ENCODE assay signal across 16 cellular contexts in genomic region chr21:31410763-31411278, GRCh38.
DNase-seq lines count a peak whose midpoint lies in the region; ATAC-seq and TF ChIP-seq lines count a peak whose summit lies in the region.
"Had no signal": no experiment of that assay in that cellular context is flagged by ENCODE, and none has a peak within 500 bp of the region (broad histone marks: within the 10 kb centered on the region; RNA-seq: fewer than 3 reads in every experiment).

No MANE protein-coding gene starts in this region.

- no peak; the same call in 1 of the 2 replicates for TF ChIP-seq CTCF in Loucy (conservative IDR thresholded peaks at IDR 0.05; ENCODE audit: low read length)
- TF ChIP-seq CTCF in Calu3 (IDR thresholded peaks at IDR 0.05; ENCODE audit: unreplicated experiment), result no peak
- no peak for TF ChIP-seq CTCF in breast epithelium (IDR thresholded peaks at IDR 0.05)

- peak; percentile 13 to 21 for DNase-seq in activated T-cell treated with anti-CD3 and anti-CD28 coated beads, Interleukin-2, amount 50 U/mL, for 72 hours
- DNase-seq in activated T-cell treated with anti-CD3 and anti-CD28 coated beads, Interleukin-2, amount 50 U/mL, for 1 hour, result no peak
- peak; percentile 49 for DNase-seq in activated CD8-positive, alpha-beta memory T cell treated with anti-CD3 and anti-CD28 coated beads, Interleukin-2, amount 50 U/mL, for 48 hours
- DNase-seq in renal cortical epithelial cell (ENCODE audit: low read depth) (peak; percentile 1), Calu3 (no peak), NCI-H2171 (lab: John Stamatoyannopoulos, UW) (no peak), breast epithelium (ENCODE audit: low spot score in 2 of 2) (no peak)
- DNase-seq: head of caudate nucleus; mesendoderm; NCI-H1105 treated with DMSO at 0.1 percent for 48 hours; SHP77 treated with DMSO at 0.1 percent for 48 hours; stimulated activated CD4-positive, alpha-beta T cell treated with anti-CD3 and anti-CD28 coated beads, Interleukin-15, amount 100 ng/mL, for 24 hours had no signal

- peaks cover 30% of the 10 kb centered on the region for H3K79me2 ChIP-seq in Loucy (ENCODE audit: insufficient read depth, low read length)

- H3K36me3 Mint-ChIP-seq in activated T-cell treated with anti-CD3 and anti-CD28 coated beads, Interleukin-2, amount 50 U/mL, for 72 hours (ENCODE audit: insufficient read depth in 2 of 2), result no peaks in the 10 kb centered on the region
- H3K36me3 Mint-ChIP-seq in Calu3 (ENCODE audit: insufficient read depth, unreplicated experiment), result no peaks in the 10 kb centered on the region
- H3K36me3 Mint-ChIP-seq: activated naive CD8-positive, alpha-beta T cell had no signal

- no peaks in the 10 kb centered on the region for H4K20me1 ChIP-seq in Loucy (ENCODE audit: insufficient read depth, low read length, poor library complexity, severe bottlenecking)

- H3F3A ChIP-seq in Loucy (ENCODE audit: low read depth), result no peaks in the 10 kb centered on the region

- peaks cover 0 to 2% of the 10 kb centered on the region in 2 donors for H3K9me3 Mint-ChIP-seq in activated T-cell treated with anti-CD3 and anti-CD28 coated beads, Interleukin-2, amount 50 U/mL, for 72 hours
- H3K9me3 Mint-ChIP-seq in Calu3 (ENCODE audit: low read depth, unreplicated experiment), result no peaks in the 10 kb centered on the region
- H3K9me3 Mint-ChIP-seq: T-helper 2 cell treated with Interferon-gamma antibody and Interleukin-4, amounts not matched to agents 5 μg/mL and 100 μg/mL, for 36 hours had no signal

- no peaks in the 10 kb centered on the region for H3K27me3 Mint-ChIP-seq in activated T-cell treated with anti-CD3 and anti-CD28 coated beads, Interleukin-2, amount 50 U/mL, for 72 hours (ENCODE audit: low read depth)
- no peaks in the 10 kb centered on the region for H3K27me3 Mint-ChIP-seq in Calu3 (ENCODE audit: unreplicated experiment)
- H3K27me3 Mint-ChIP-seq: activated naive CD8-positive, alpha-beta T cell had no signal

- no peaks in the 10 kb centered on the region for H3K36me3 ChIP-seq in Loucy (ENCODE audit: insufficient read depth, low read length)
- no peaks in the 10 kb centered on the region for H3K36me3 ChIP-seq in breast epithelium

- H3K4me3 ChIP-seq in Loucy (ENCODE audit: low read length, poor library complexity, severe bottlenecking), result peak overlapping the region; percentile 68
- H3K4me3 ChIP-seq in breast epithelium, result no peak overlapping the region
- H3K4me3 ChIP-seq: K562 had no signal

- no peaks in the 10 kb centered on the region for H3K9me2 ChIP-seq in Loucy (replicated peaks; ENCODE audit: low read depth, low read length)

- CTCF ChIA-PET in Calu3 (lab: Charles Lee), result no interaction called here

- H3K9me3 ChIP-seq in Loucy (ENCODE audit: insufficient read depth, low read depth, low read length), result no peaks in the 10 kb centered on the region
- H3K9me3 ChIP-seq in breast epithelium, result no peaks in the 10 kb centered on the region

- H2AFZ ChIP-seq in Loucy (ENCODE audit: low read length), result no peak overlapping the region

- peak overlapping the region; percentile 64 for H3K9ac ChIP-seq in Loucy (ENCODE audit: low read depth, low read length, poor library complexity, severe bottlenecking)

- peaks cover 45% of the 10 kb centered on the region for H3K4me1 ChIP-seq in Loucy (ENCODE audit: insufficient read depth, low read length, poor library complexity, severe bottlenecking)
- H3K4me1 ChIP-seq in breast epithelium, result no peaks in the 10 kb centered on the region

- no peak overlapping the region for H3K4me3 Mint-ChIP-seq in activated T-cell treated with anti-CD3 and anti-CD28 coated beads, Interleukin-2, amount 50 U/mL, for 72 hours
- H3K4me3 Mint-ChIP-seq in Calu3 (ENCODE audit: low read depth, unreplicated experiment), result no peak overlapping the region
- H3K4me3 Mint-ChIP-seq: activated naive CD8-positive, alpha-beta T cell; T-helper 2 cell treated with Interferon-gamma antibody and Interleukin-4, amounts not matched to agents 5 μg/mL and 100 μg/mL, for 36 hours had no signal

- peak; percentile 68 to 83 for ATAC-seq in activated T-cell treated with anti-CD3 and anti-CD28 coated beads, Interleukin-2, amount 50 U/mL, for 72 hours (replicated peaks in 1 of 2)
- ATAC-seq: K562 had no signal

- H3K4me1 Mint-ChIP-seq in activated T-cell treated with anti-CD3 and anti-CD28 coated beads, Interleukin-2, amount 50 U/mL, for 72 hours (ENCODE audit: low read depth), result peaks cover 15% of the 10 kb centered on the region
- no peaks in the 10 kb centered on the region for H3K4me1 Mint-ChIP-seq in Calu3 (ENCODE audit: low read depth, unreplicated experiment)

- BruUV-seq in Calu3 (replicated peaks; lab: Mats Ljungman, UMichigan), result no TSS peak

- H3K27ac ChIP-seq in breast epithelium, result no peak overlapping the region

- H3K27ac Mint-ChIP-seq in activated T-cell treated with anti-CD3 and anti-CD28 coated beads, Interleukin-2, amount 50 U/mL, for 72 hours, result no peak overlapping the region
- no peak overlapping the region for H3K27ac Mint-ChIP-seq in Calu3 (ENCODE audit: unreplicated experiment)
- H3K27ac Mint-ChIP-seq: activated naive CD8-positive, alpha-beta T cell; T-helper 2 cell treated with Interferon-gamma antibody and Interleukin-4, amounts not matched to agents 5 μg/mL and 100 μg/mL, for 36 hours had no signal

- intact Hi-C loops in Calu3 (cut with micrococcal nuclease; ENCODE audit: unreplicated experiment), result no loop called here
- intact Hi-C loops in breast epithelium (cut with DNase I; ENCODE audit: low total_unique reads), result no loop called here

- no peaks in the 10 kb centered on the region for H3K27me3 ChIP-seq in Loucy (ENCODE audit: insufficient read depth, low read length, poor library complexity, severe bottlenecking)
- no peaks in the 10 kb centered on the region for H3K27me3 ChIP-seq in breast epithelium

- H3K4me2 ChIP-seq in Loucy (ENCODE audit: low read depth, low read length, poor library complexity, severe bottlenecking), result peak overlapping the region; percentile 82

- no peak for TF ChIP-seq POLR2A in breast epithelium (IDR thresholded peaks at IDR 0.05)

Comparison
In these comparisons a context has a peak if more than half of its experiments do, and no peak if none do; other contexts are left out.
1. DNase-seq: peak in activated T-cell treated with anti-CD3 and anti-CD28 coated beads, Interleukin-2, amount 50 U/mL, for 72 hours (2 of 2), activated CD8-positive, alpha-beta memory T cell treated with anti-CD3 and anti-CD28 coated beads, Interleukin-2, amount 50 U/mL, for 48 hours (single experiment) and renal cortical epithelial cell (single experiment); none in activated T-cell treated with anti-CD3 and anti-CD28 coated beads, Interleukin-2, amount 50 U/mL, for 1 hour (single experiment), Calu3 (single experiment), NCI-H2171 (single experiment) and breast epithelium (0 of 2).